1 cellular context compared by ENCODE assay signal in genomic region chr1:44677201-44677520, GRCh38.
TF ChIP-seq lines count a peak whose summit lies in the region.

No MANE protein-coding gene starts in this region.

TF ChIP-seq in GM23338, 12 proteins besides CTCF, POLR2A, EP300 and RAD21 (continued from another document):
- no peak for TF ChIP-seq REST (IDR thresholded peaks at IDR 0.05; ENCODE audit: unreplicated experiment)
- TF ChIP-seq ETS1 (IDR thresholded peaks at IDR 0.05) = no peak
- TF ChIP-seq EZH2 (IDR thresholded peaks at IDR 0.05; ENCODE audit: low read depth, unreplicated experiment) = no peak
- TF ChIP-seq EZH2phosphoT487 (IDR thresholded peaks at IDR 0.05; ENCODE audit: unreplicated experiment) = no peak
- no peak for TF ChIP-seq POLR2AphosphoS5 (IDR thresholded peaks at IDR 0.05; ENCODE audit: low read depth)
- TF ChIP-seq ZNF114 (CRISPR knock-in tag; IDR thresholded peaks at IDR 0.05) = no peak
